7 cellular contexts compared by ENCODE assay signal in the genomic region with DNA sequence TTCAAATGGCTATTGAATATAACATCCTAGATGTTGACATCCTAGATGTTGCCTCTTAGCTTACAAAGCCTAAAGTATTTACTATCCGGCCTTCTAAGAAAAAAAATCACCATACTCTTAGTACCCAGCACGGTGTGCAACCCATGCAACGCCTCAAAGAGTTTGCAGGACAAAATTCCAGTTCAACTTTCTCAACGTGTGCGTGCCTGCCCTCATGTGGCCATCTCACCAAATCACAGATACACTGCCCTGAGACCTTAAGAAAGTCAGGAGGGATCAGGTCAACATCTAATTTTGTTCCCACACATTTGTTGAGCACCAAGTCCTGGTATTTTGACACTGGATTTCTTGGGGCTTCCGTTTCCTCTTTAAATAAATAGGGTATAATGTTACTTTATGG.
DNase-seq lines count a peak whose midpoint lies in the region; ATAC-seq, FAIRE-seq and TF ChIP-seq lines count a peak whose summit lies in the region.

No MANE protein-coding gene starts in this region.

- H3K27me3 Mint-ChIP-seq in astrocyte (ENCODE audit: low read depth, unreplicated experiment) = no peaks in the 10 kb centered on the region

- H3K36me3 Mint-ChIP-seq in astrocyte (ENCODE audit: low read depth, unreplicated experiment) = peaks cover 34% of the 10 kb centered on the region

- H3K9me3 ChIP-seq in astrocyte (ENCODE audit: insufficient read depth, low read depth, low read length) = no peaks in the 10 kb centered on the region

- H4K5ac ChIP-seq in mesendoderm (ENCODE audit: low read length) = no peak overlapping the region

- no peaks in the 10 kb centered on the region for H3K9me3 Mint-ChIP-seq in astrocyte (ENCODE audit: unreplicated experiment)

- no peaks in the 10 kb centered on the region for H3K79me2 ChIP-seq in astrocyte (ENCODE audit: insufficient read depth, low read length)
- no peaks in the 10 kb centered on the region for H3K79me2 ChIP-seq in mesendoderm (ENCODE audit: control insufficient read depth, insufficient read depth, low read length)

- H4K20me1 ChIP-seq in astrocyte (ENCODE audit: insufficient read depth, low read length) = peaks cover 85% of the 10 kb centered on the region

- H2BK5ac ChIP-seq in mesendoderm (ENCODE audit: low read length) = no peak overlapping the region

- WGBS in mesendoderm (ENCODE audit: extremely low coverage, insufficient coverage, low lambda C conversion rate) = no CpG with 5 or more reads among the region's 6 CpGs

- no peak overlapping the region for H3K4ac ChIP-seq in mesendoderm (ENCODE audit: low read depth, low read length)

- H3K56ac ChIP-seq in mesendoderm (ENCODE audit: low read length) = no peak overlapping the region

- H3K27ac ChIP-seq in astrocyte (ENCODE audit: low read depth, low read length) (no peak overlapping the region), mesendoderm (ENCODE audit: low read depth, low read length) (no peak overlapping the region)

- H3K27ac Mint-ChIP-seq in astrocyte (ENCODE audit: unreplicated experiment) = peak overlapping the region; percentile 65

- no peak overlapping the region for H3K4me2 ChIP-seq in astrocyte (ENCODE audit: low read length)
- no peak overlapping the region for H3K4me2 ChIP-seq in mesendoderm (ENCODE audit: low read length)

- peak; percentile 45 for DNase-seq in Daoy (ENCODE audit: low read depth)
- DNase-seq in HT-29 (ENCODE audit: low spot score) = peak; percentile 17
- DNase-seq in astrocyte (ENCODE audit: low read depth) = no peak
- DNase-seq in mesendoderm = peak; percentile 46

- peak; percentile 63 for TF ChIP-seq CTCF in astrocyte (IDR thresholded peaks at IDR 0.05; ENCODE audit: insufficient read depth, low read depth, low read length)

- no peaks in the 10 kb centered on the region for H3K4me1 ChIP-seq in astrocyte (ENCODE audit: insufficient read depth, low read length)
- no peaks in the 10 kb centered on the region for H3K4me1 ChIP-seq in mesendoderm (ENCODE audit: control insufficient read depth, low read depth, low read length)

- H3K4me3 Mint-ChIP-seq in astrocyte (ENCODE audit: unreplicated experiment) = no peak overlapping the region

- H3K36me3 ChIP-seq in astrocyte (ENCODE audit: insufficient read depth, low read length) (peaks cover 50% of the 10 kb centered on the region), mesendoderm (ENCODE audit: control insufficient read depth, insufficient read depth, low read length) (peaks cover 11% of the 10 kb centered on the region)

- H3K79me1 ChIP-seq in mesendoderm (ENCODE audit: low read length) = no peaks in the 10 kb centered on the region

- no peak overlapping the region for H3K23ac ChIP-seq in mesendoderm (ENCODE audit: low read length)

- H4K8ac ChIP-seq in mesendoderm (ENCODE audit: low read depth, low read length) = no peak overlapping the region

- no peak overlapping the region for H2AK5ac ChIP-seq in mesendoderm (ENCODE audit: low read length)

- peaks cover 4% of the 10 kb centered on the region for H3K4me1 Mint-ChIP-seq in astrocyte (ENCODE audit: low read depth, unreplicated experiment)

- no peak overlapping the region for H3K9ac ChIP-seq in astrocyte (ENCODE audit: low read length)
- H3K9ac ChIP-seq in mesendoderm (ENCODE audit: low read length) = no peak overlapping the region

- H2BK15ac ChIP-seq in mesendoderm (replicated peaks; ENCODE audit: low read depth) = no peak overlapping the region

- FAIRE-seq in astrocyte (lab: Jason Lieb, UNC) = peak; percentile 91

- no peaks in the 10 kb centered on the region for H3K27me3 ChIP-seq in astrocyte (ENCODE audit: insufficient read depth, low read length)
- no peaks in the 10 kb centered on the region for H3K27me3 ChIP-seq in mesendoderm (ENCODE audit: insufficient read depth, low read length, poor library complexity)

- H3K4me3 ChIP-seq in astrocyte (ENCODE audit: insufficient read depth, low read depth, low read length) = no peak overlapping the region
- no peak overlapping the region for H3K4me3 ChIP-seq in mesendoderm (ENCODE audit: low read length)

- H2AFZ ChIP-seq in astrocyte (ENCODE audit: low read depth, low read length) = no peak overlapping the region

- H3K18ac ChIP-seq in mesendoderm (ENCODE audit: low read length) = no peak overlapping the region

- no peak overlapping the region for H2BK120ac ChIP-seq in mesendoderm (ENCODE audit: low read depth, low read length)

- no peak for ATAC-seq in HG02938 (IDR thresholded peaks at IDR 0.05; ENCODE audit: unreplicated experiment)
- ATAC-seq in GM21381 (IDR thresholded peaks at IDR 0.05; ENCODE audit: unreplicated experiment) = no peak
- no peak for ATAC-seq in HG02973 (IDR thresholded peaks at IDR 0.05; ENCODE audit: unreplicated experiment)
